ENCODE assay signal across 2 cellular contexts in the genomic region with DNA sequence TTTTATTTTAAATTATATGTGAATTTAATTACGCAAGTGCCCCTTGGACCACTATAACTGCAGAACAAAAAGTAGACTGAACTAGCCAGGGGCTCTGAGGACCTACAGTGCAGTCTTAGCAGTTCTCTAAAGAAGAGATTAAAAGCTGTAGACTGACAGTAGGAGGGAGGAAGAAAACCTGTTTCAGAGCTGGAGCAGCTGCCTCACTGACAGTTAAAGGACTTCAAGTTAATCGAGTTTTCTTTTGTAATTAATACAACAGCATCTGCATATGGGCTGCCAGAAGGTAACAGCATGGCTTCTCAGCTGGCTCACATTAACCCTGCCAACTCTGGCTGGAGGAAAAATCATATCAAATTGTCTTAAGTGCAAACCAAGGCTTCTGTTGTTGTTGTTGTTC.
TF ChIP-seq lines count a peak whose summit lies in the region.

No MANE protein-coding gene starts in this region.

TF ChIP-seq in IMR-90, 13 proteins besides CTCF, POLR2A, EP300 and RAD21 (continued from another document):
- TF ChIP-seq ELK1 (IDR thresholded peaks at IDR 0.05; ENCODE audit: borderline replicate concordance, low read depth, low read length) (no peak), MAFK (IDR thresholded peaks at IDR 0.05; ENCODE audit: low read depth, low read length) (no peak), NFE2L2 (IDR thresholded peaks at IDR 0.05; ENCODE audit: low read depth, low read length) (no peak), RFX5 (IDR thresholded peaks at IDR 0.05; ENCODE audit: low read depth, low read length) (no peak), BHLHE40 (IDR thresholded peaks at IDR 0.05; ENCODE audit: low read depth, low read length) (no peak), MXI1 (IDR thresholded peaks at IDR 0.05; ENCODE audit: borderline replicate concordance, low read depth, low read length) (no peak), RCOR1 (IDR thresholded peaks at IDR 0.05; ENCODE audit: insufficient replicate concordance, low read length) (no peak), MAZ (IDR thresholded peaks at IDR 0.05; ENCODE audit: borderline replicate concordance, low read depth, low read length) (no peak), CEBPB (IDR thresholded peaks at IDR 0.05; ENCODE audit: low read depth, low read length) (no peak)

TF ChIP-seq in SK-N-SH treated with all-trans-retinoic acid at 6 μM for 48 hours, 23 proteins besides CTCF, POLR2A, EP300 and RAD21 (continued from another document):
- TF ChIP-seq POU6F1 (CRISPR knock-in tag; IDR thresholded peaks at IDR 0.05; ENCODE audit: borderline replicate concordance, low read depth) (no peak), ZNF565 (CRISPR knock-in tag; conservative IDR thresholded peaks at IDR 0.05; ENCODE audit: low read depth) (no peak), ZFP30 (CRISPR knock-in tag; IDR thresholded peaks at IDR 0.05) (no peak)
